1 cellular context compared by ENCODE assay signal in genomic region chr11:10322830-10323792, GRCh38.
A peak's percentile ranks its signal among the peaks of the same experiment; 100 is the strongest.
TF ChIP-seq lines count a peak whose summit lies in the region.

No MANE protein-coding gene starts in this region.

TF ChIP-seq in GM12878, 131 proteins besides CTCF, POLR2A, EP300 and RAD21 (continued from another document):
- TF ChIP-seq ZBTB40 (IDR thresholded peaks at IDR 0.05; ENCODE audit: borderline replicate concordance) (no peak), ZNF384 (IDR thresholded peaks at IDR 0.05; ENCODE audit: borderline replicate concordance, low read depth, low read length) (peak; percentile 89), ATF7 (IDR thresholded peaks at IDR 0.05; ENCODE audit: low read depth) (peak; percentile 89), NRF1 (conservative IDR thresholded peaks at IDR 0.05; ENCODE audit: low read depth, low read length) (no peak), NR2F1 (conservative IDR thresholded peaks at IDR 0.05) (peak; percentile 38; the same call in 1 of the 2 replicates), NBN (IDR thresholded peaks at IDR 0.05) (0 out of 2 replicates have a peak, but pooled peaks have one; percentile 19), SMC3 (IDR thresholded peaks at IDR 0.05; ENCODE audit: borderline replicate concordance, low read length) (peak; percentile 59; the same call in 1 of the 2 replicates), SKIL (IDR thresholded peaks at IDR 0.05; ENCODE audit: low read depth, poor library complexity, severe bottlenecking) (peak; percentile 22), ZNF274 (IDR thresholded peaks at IDR 0.05; ENCODE audit: insufficient read depth, insufficient read length) (no peak)
